Comparison of ENCODE assay signal across 13 cellular contexts in genomic region chrX:43707812-43708548, GRCh38. TPM values are rescaled to one million over a fixed set of nuclear protein-coding genes. Genes with fewer than 3 reads are reported as not detected.
DNase-seq lines count a peak whose midpoint lies in the region; ATAC-seq and TF ChIP-seq lines count a peak whose summit lies in the region.
"Had no signal": no experiment of that assay in that cellular context is flagged by ENCODE, and none has a peak within 500 bp of the region (broad histone marks: within the 10 kb centered on the region; RNA-seq: fewer than 3 reads in every experiment).

No MANE protein-coding gene starts in this region.

- WGBS in testis, 2 donors = 36 to 40% methylated on average over 3 of the region's 3 CpGs

- H3K4me1 ChIP-seq in RWPE2 (ENCODE audit: insufficient read depth, poor library complexity, severe bottlenecking) (peaks cover 15% of the 10 kb centered on the region), left lung (peaks cover 2 to 14% of the 10 kb centered on the region in 2 donors), testis (peaks cover 2% of the 10 kb centered on the region)

- peak overlapping the region; percentile 49 for H3K27ac ChIP-seq in RWPE2 (ENCODE audit: poor library complexity, severe bottlenecking)
- peak overlapping the region; percentile 56 for H3K27ac ChIP-seq in epithelial cell of prostate
- peak overlapping the region; percentile 27 to 73 for H3K27ac ChIP-seq in left lung
- H3K27ac ChIP-seq in testis = peak overlapping the region in 1 of 2 donors; percentile 72

- H3K9me3 ChIP-seq in RWPE2 (ENCODE audit: severe bottlenecking) = no peaks in the 10 kb centered on the region
- no peaks in the 10 kb centered on the region for H3K9me3 ChIP-seq in left lung
- no peaks in the 10 kb centered on the region for H3K9me3 ChIP-seq in testis

- intact Hi-C loops in left lung (cut with DNase I) = no loop called here
- intact Hi-C loops in testis (cut with DNase I; ENCODE audit: low total_unique reads) = no loop called here

- H3K36me3 ChIP-seq in RWPE2 (ENCODE audit: low read depth) = no peaks in the 10 kb centered on the region
- H3K36me3 ChIP-seq in left lung = peaks cover 0 to 6% of the 10 kb centered on the region in 2 donors
- H3K36me3 ChIP-seq in testis (ENCODE audit: low read depth, missing control alignments) = no peaks in the 10 kb centered on the region

- no peak for TF ChIP-seq POLR2A in testis (IDR thresholded peaks at IDR 0.05)

- ATAC-seq in RWPE2 (ENCODE audit: low read depth) (peak; percentile 44; the same call in 2 of the 3 replicates), left lung (peak; percentile 72), GM19324 (IDR thresholded peaks at IDR 0.05; ENCODE audit: low FRiP score, unreplicated experiment) (no peak), HG03342 (IDR thresholded peaks at IDR 0.05; ENCODE audit: unreplicated experiment) (no peak)

- no peak for DNase-seq in RWPE2 (ENCODE audit: low spot score)
- no peak for DNase-seq in epithelial cell of prostate (ENCODE audit: low read depth, low spot score)
- DNase-seq in left lung = no peak
- peak; percentile 79 for DNase-seq in testis
- DNase-seq in SW480 (ENCODE audit: low spot score) = no peak
- no peak for DNase-seq in C1 segment of cervical spinal cord (lab: John Stamatoyannopoulos, UW)
- DNase-seq: activated CD4-positive, alpha-beta memory T cell treated with anti-CD3 and anti-CD28 coated beads, Interleukin-2, amount 10 ng/mL, durations not matched to agents 7 days and 5 days; activated naive CD4-positive, alpha-beta T cell; CD4-positive, CD25-positive, alpha-beta regulatory T cell; nucleus accumbens; T-helper 1 cell had no signal

- TF ChIP-seq CTCF in RWPE2 (IDR thresholded peaks at IDR 0.05; ENCODE audit: poor library complexity, severe bottlenecking) (no peak), left lung (IDR thresholded peaks at IDR 0.05) (no peak), testis (IDR thresholded peaks at IDR 0.05) (no peak)

- no peaks in the 10 kb centered on the region for H3K27me3 ChIP-seq in RWPE2 (ENCODE audit: insufficient read depth, poor library complexity, severe bottlenecking)
- no peaks in the 10 kb centered on the region for H3K27me3 ChIP-seq in left lung
- no peaks in the 10 kb centered on the region for H3K27me3 ChIP-seq in testis

- H3K4me3 ChIP-seq in RWPE2 (ENCODE audit: severe bottlenecking) (no peak overlapping the region), left lung (no peak overlapping the region), testis (no peak overlapping the region)

RNA-seq across cellular contexts. Expression of gene MAOA, which starts 51.9 kb away (rescaled TPM):
- total RNA-seq in left lung (100 to 1,000 TPM; 134 to 159 TPM), testis (10 to 100 TPM in 1 of 2 donors, 1 to 10 TPM in 1; 6.5 to 12.3 TPM)
- 11.8 TPM for polyA plus RNA-seq in testis (ENCODE audit: insufficient read depth, low read depth, low replicate concordance)
- total RNA-seq: CD4-positive, CD25-positive, alpha-beta regulatory T cell had no signal

Comparison
In these comparisons a context has a peak if more than half of its experiments do, and no peak if none do; other contexts are left out.
1. ATAC-seq: peak in RWPE2 (single experiment) and left lung (single experiment); none in GM19324 (single experiment) and HG03342 (single experiment).
2. RNA of gene MAOA, which starts 51.9 kb away (total RNA-seq): 134 to 159 TPM in left lung; 6.5 to 12.3 TPM in testis; every median in the first group is over 10 times any median in the second.